Comparison of ENCODE assay signal across 16 cellular contexts in genomic region chr6:119196732-119197131, GRCh38.
DNase-seq lines count a peak whose midpoint lies in the region; ATAC-seq and TF ChIP-seq lines count a peak whose summit lies in the region.
"Had no signal": no experiment of that assay in that cellular context is flagged by ENCODE, and none has a peak within 500 bp of the region (broad histone marks: within the 10 kb centered on the region; RNA-seq: fewer than 3 reads in every experiment).

No MANE protein-coding gene starts in this region.

- H3K27ac Mint-ChIP-seq in brain: peak overlapping the region in 3 of 5 experiments; percentile 35 to 74 (median 36)
- H3K27ac Mint-ChIP-seq: CD4-positive, alpha-beta T cell had no signal

- H3K79me2 ChIP-seq in Loucy (ENCODE audit: insufficient read depth, low read length) (no peaks in the 10 kb centered on the region), SK-N-SH (ENCODE audit: insufficient read depth) (no peaks in the 10 kb centered on the region), parathyroid adenoma (no peaks in the 10 kb centered on the region)

- ATAC-seq in foreskin keratinocyte: no peak
- ATAC-seq: Right ventricle myocardium inferior had no signal

- peak in 1 of 2 experiments; percentile 94; a peak in 2 of 4 replicates for TF ChIP-seq EP300 in SK-N-SH (IDR thresholded peaks at IDR 0.05; ENCODE audit: borderline replicate concordance in 1 of 2, low read depth in 1 of 2, low read length in 1 of 2)

- POLR2A ChIA-PET in SK-N-SH (lab: Yijun Ruan, JAX): no interaction called here

- TF ChIP-seq CTCF in Loucy (conservative IDR thresholded peaks at IDR 0.05; ENCODE audit: low read length) (no peak), SK-N-SH (IDR thresholded peaks at IDR 0.05) (no peak), brain (conservative IDR thresholded peaks at IDR 0.05) (no peak), parathyroid adenoma (IDR thresholded peaks at IDR 0.05) (no peak), foreskin keratinocyte (conservative IDR thresholded peaks at IDR 0.05) (no peak)

- H3K9me3 ChIP-seq in Loucy (ENCODE audit: insufficient read depth, low read depth, low read length): no peaks in the 10 kb centered on the region
- H3K9me3 ChIP-seq in SK-N-SH: no peaks in the 10 kb centered on the region
- H3K9me3 ChIP-seq in parathyroid adenoma (ENCODE audit: control insufficient read depth, low read length): no peaks in the 10 kb centered on the region
- H3K9me3 ChIP-seq: HAP-1, Peyer's patch had no signal

- H3K9me2 ChIP-seq in Loucy (replicated peaks; ENCODE audit: low read depth, low read length) (no peaks in the 10 kb centered on the region), SK-N-SH (no peaks in the 10 kb centered on the region)

- H4K20me1 ChIP-seq in Loucy (ENCODE audit: insufficient read depth, low read length, poor library complexity, severe bottlenecking): no peaks in the 10 kb centered on the region
- no peaks in the 10 kb centered on the region for H4K20me1 ChIP-seq in SK-N-SH (ENCODE audit: insufficient read depth)

- H3K9ac ChIP-seq in Loucy (ENCODE audit: low read depth, low read length, poor library complexity, severe bottlenecking): peak overlapping the region; percentile 59
- H3K9ac ChIP-seq in SK-N-SH: no peak overlapping the region
- no peak overlapping the region for H3K9ac ChIP-seq in parathyroid adenoma

- H3K4me1 ChIP-seq in Loucy (ENCODE audit: insufficient read depth, low read length, poor library complexity, severe bottlenecking) (peaks cover 54% of the 10 kb centered on the region), SK-N-SH (ENCODE audit: control insufficient read depth in 1 of 2, insufficient read depth in 2 of 2, low read depth in 1 of 2, low read length in 1 of 2) (peaks cover 0 to 28% of the 10 kb centered on the region in 2 experiments; a peak in 2 of 4 replicates), parathyroid adenoma (peaks cover 15% of the 10 kb centered on the region), foreskin keratinocyte (no peaks in the 10 kb centered on the region)
- H3K4me1 ChIP-seq: HAP-1, Peyer's patch had no signal

- no peaks in the 10 kb centered on the region for H3K36me3 Mint-ChIP-seq in brain

- peak; percentile 51 for DNase-seq in SK-N-SH
- DNase-seq in NCI-H526 treated with DMSO at 0.1 percent for 48 hours (lab: John Stamatoyannopoulos, UW): no peak
- DNase-seq in foreskin keratinocyte: no peak
- DNase-seq in C1 segment of cervical spinal cord (lab: John Stamatoyannopoulos, UW): no peak
- DNase-seq: Calu3; CD4-positive, alpha-beta T cell; DMS53; NCI-H187 treated with DMSO at 0.1 percent for 48 hours; NCI-H774; Peyer's patch had no signal

- H3F3A ChIP-seq in Loucy (ENCODE audit: low read depth): no peaks in the 10 kb centered on the region
- no peaks in the 10 kb centered on the region for H3F3A ChIP-seq in SK-N-SH (replicated peaks; ENCODE audit: insufficient read depth)

- H3K36me3 ChIP-seq in Loucy (ENCODE audit: insufficient read depth, low read length) (peaks cover 13% of the 10 kb centered on the region; the same call in 1 of the 2 replicates), SK-N-SH (replicated peaks in 1 of 2; ENCODE audit: control insufficient read depth in 1 of 2, insufficient read depth in 2 of 2, low read length in 1 of 2) (peaks cover 21 to 39% of the 10 kb centered on the region in 2 experiments), parathyroid adenoma (ENCODE audit: control insufficient read depth, insufficient read depth, low read length) (no peaks in the 10 kb centered on the region)

- H3K4me1 Mint-ChIP-seq in brain: peaks cover 22% of the 10 kb centered on the region

- H3K27me3 Mint-ChIP-seq in brain: peaks cover 5% of the 10 kb centered on the region
- H3K27me3 Mint-ChIP-seq: CD4-positive, alpha-beta T cell had no signal

- H3K27ac ChIP-seq in SK-N-SH (ENCODE audit: low read depth in 2 of 2, low read length in 1 of 2): peak overlapping the region in 1 of 2 experiments; percentile 98; a peak in 2 of 4 replicates
- peak overlapping the region; percentile 8 for H3K27ac ChIP-seq in parathyroid adenoma
- no peak overlapping the region for H3K27ac ChIP-seq in foreskin keratinocyte
- H3K27ac ChIP-seq: Peyer's patch, SK-N-MC had no signal

- H3K4me3 ChIP-seq in Loucy (ENCODE audit: low read length, poor library complexity, severe bottlenecking) (peak overlapping the region; percentile 51), SK-N-SH (ENCODE audit: low read depth in 2 of 2, low read length in 1 of 2) (no peak overlapping the region), parathyroid adenoma (ENCODE audit: low read depth, low read length) (no peak overlapping the region)
- H3K4me3 ChIP-seq: HAP-1, Peyer's patch, SK-N-MC had no signal

- no peak overlapping the region for H2AFZ ChIP-seq in Loucy (ENCODE audit: low read length)
- H2AFZ ChIP-seq in SK-N-SH (ENCODE audit: low read depth): no peak overlapping the region
- H2AFZ ChIP-seq in parathyroid adenoma: peak overlapping the region; percentile 44

- no peak overlapping the region for H3K4me3 Mint-ChIP-seq in brain
- H3K4me3 Mint-ChIP-seq: CD4-positive, alpha-beta T cell had no signal

- H3K4me2 ChIP-seq in Loucy (ENCODE audit: low read depth, low read length, poor library complexity, severe bottlenecking): peak overlapping the region; percentile 52
- no peak overlapping the region for H3K4me2 ChIP-seq in SK-N-SH
- no peak overlapping the region for H3K4me2 ChIP-seq in parathyroid adenoma (ENCODE audit: low read length)

- no peaks in the 10 kb centered on the region for H3K27me3 ChIP-seq in Loucy (ENCODE audit: insufficient read depth, low read length, poor library complexity, severe bottlenecking)
- no peaks in the 10 kb centered on the region for H3K27me3 ChIP-seq in SK-N-SH (ENCODE audit: insufficient read depth)
- H3K27me3 ChIP-seq in parathyroid adenoma (ENCODE audit: control insufficient read depth, insufficient read depth, low read length): no peaks in the 10 kb centered on the region
- H3K27me3 ChIP-seq in foreskin keratinocyte: no peaks in the 10 kb centered on the region
- H3K27me3 ChIP-seq: Peyer's patch had no signal

- H3K9me3 Mint-ChIP-seq in brain: no peaks in the 10 kb centered on the region
- H3K9me3 Mint-ChIP-seq: CD4-positive, alpha-beta T cell had no signal

- WGBS in SK-N-SH (ENCODE audit: low lambda C conversion rate): 61% methylated on average over 4 of the region's 4 CpGs

- TF ChIP-seq RAD21 in SK-N-SH (IDR thresholded peaks at IDR 0.05; ENCODE audit: low read length): peak; percentile 26

- CTCF ChIA-PET in SK-N-SH (lab: Yijun Ruan, JAX): interaction anchor here (0.7 to 1.7 kb wide), 4 partner anchors 9 to 154 kb away, joined by 3 to 4 read pairs (median 3); no protein-coding TSS in a partner anchor

TF ChIP-seq in SK-N-SH, 30 proteins besides CTCF, POLR2A, EP300 and RAD21 (continues in another document):
- TF ChIP-seq, protein P1, sequence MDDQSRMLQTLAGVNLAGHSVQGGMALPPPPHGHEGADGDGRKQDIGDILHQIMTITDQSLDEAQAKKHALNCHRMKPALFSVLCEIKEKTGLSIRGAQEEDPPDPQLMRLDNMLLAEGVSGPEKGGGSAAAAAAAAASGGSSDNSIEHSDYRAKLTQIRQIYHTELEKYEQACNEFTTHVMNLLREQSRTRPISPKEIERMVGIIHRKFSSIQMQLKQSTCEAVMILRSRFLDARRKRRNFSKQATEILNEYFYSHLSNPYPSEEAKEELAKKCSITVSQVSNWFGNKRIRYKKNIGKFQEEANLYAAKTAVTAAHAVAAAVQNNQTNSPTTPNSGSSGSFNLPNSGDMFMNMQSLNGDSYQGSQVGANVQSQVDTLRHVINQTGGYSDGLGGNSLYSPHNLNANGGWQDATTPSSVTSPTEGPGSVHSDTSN (IDR thresholded peaks at IDR 0.05): peak; percentile 35; the same call in 1 of the 2 replicates
- TF ChIP-seq ZBTB33 (IDR thresholded peaks at IDR 0.05; ENCODE audit: borderline replicate concordance, low read depth) (no peak), RCOR1 (IDR thresholded peaks at IDR 0.05; ENCODE audit: low read length) (peak; percentile 74), TAF1 (IDR thresholded peaks at IDR 0.05; ENCODE audit: borderline replicate concordance, low read depth, low read length) (no peak), IRF3 (IDR thresholded peaks at IDR 0.05; ENCODE audit: low read depth, low read length) (no peak), SIN3A (IDR thresholded peaks at IDR 0.05; ENCODE audit: borderline replicate concordance, low read depth, low read length) (no peak), TCF12 (IDR thresholded peaks at IDR 0.05) (peak; percentile 64), ELF1 (IDR thresholded peaks at IDR 0.05) (no peak), GABPA (IDR thresholded peaks at IDR 0.05; ENCODE audit: low read depth) (no peak), USF1 (IDR thresholded peaks at IDR 0.05; ENCODE audit: borderline replicate concordance, low read depth) (no peak), JUND (IDR thresholded peaks at IDR 0.05) (no peak)
